In genomic region chr21:33940846-33941245, GRCh38 we compare ENCODE assay signal across 13 cellular contexts. TPM values are rescaled to one million over a fixed set of nuclear protein-coding genes. Genes with fewer than 3 reads are reported as not detected.
DNase-seq lines count a peak whose midpoint lies in the region; ATAC-seq, FAIRE-seq and TF ChIP-seq lines count a peak whose summit lies in the region.
"Had no signal": no experiment of that assay in that cellular context is flagged by ENCODE, and none has a peak within 500 bp of the region (broad histone marks: within the 10 kb centered on the region; RNA-seq: fewer than 3 reads in every experiment).

No MANE protein-coding gene starts in this region.

- H3K27me3 Mint-ChIP-seq in activated T-cell treated with anti-CD3 and anti-CD28 coated beads, Interleukin-2, amount 50 U/mL, for 72 hours (ENCODE audit: low read depth), result no peaks in the 10 kb centered on the region
- no peaks in the 10 kb centered on the region for H3K27me3 Mint-ChIP-seq in astrocyte (ENCODE audit: low read depth, unreplicated experiment)
- H3K27me3 Mint-ChIP-seq in immature natural killer cell (ENCODE audit: low read depth in 3 of 3), result peaks cover 0 to 3% (median 0%) of the 10 kb centered on the region in 3 donors

- no peaks in the 10 kb centered on the region for H3K79me2 ChIP-seq in astrocyte (ENCODE audit: insufficient read depth, low read length)

- H3K27me3 ChIP-seq in astrocyte (ENCODE audit: insufficient read depth, low read length), result no peaks in the 10 kb centered on the region
- H3K27me3 ChIP-seq in stomach smooth muscle (ENCODE audit: control insufficient read depth in 1 of 2, insufficient read depth in 2 of 2, low read length in 2 of 2), result no peaks in the 10 kb centered on the region
- H3K27me3 ChIP-seq: left lung had no signal

- no peaks in the 10 kb centered on the region for H3K9me3 ChIP-seq in astrocyte (ENCODE audit: insufficient read depth, low read depth, low read length)
- no peaks in the 10 kb centered on the region for H3K9me3 ChIP-seq in stomach smooth muscle (ENCODE audit: control insufficient read depth in 2 of 2, low read length in 2 of 2)
- H3K9me3 ChIP-seq: left lung had no signal

- H3K4me1 ChIP-seq in astrocyte (ENCODE audit: insufficient read depth, low read length) (peaks cover 8% of the 10 kb centered on the region), stomach smooth muscle (ENCODE audit: control insufficient read depth, insufficient read depth, low read length) (peaks cover 16% of the 10 kb centered on the region)

- H4K20me1 ChIP-seq in astrocyte (ENCODE audit: insufficient read depth, low read length), result no peaks in the 10 kb centered on the region

- ATAC-seq in activated T-cell treated with anti-CD3 and anti-CD28 coated beads, Interleukin-2, amount 50 U/mL, for 72 hours (replicated peaks in 1 of 2), result no peak
- ATAC-seq: left lung had no signal

- H3K4me3 ChIP-seq in astrocyte (ENCODE audit: insufficient read depth, low read depth, low read length), result no peak overlapping the region
- H3K4me3 ChIP-seq in stomach smooth muscle (ENCODE audit: low read length in 2 of 2), result peak overlapping the region in 1 of 2 donors; percentile 15
- H3K4me3 ChIP-seq: left lung had no signal

- peaks cover 22 to 25% of the 10 kb centered on the region in 2 donors for H3K36me3 Mint-ChIP-seq in activated T-cell treated with anti-CD3 and anti-CD28 coated beads, Interleukin-2, amount 50 U/mL, for 72 hours (ENCODE audit: insufficient read depth in 2 of 2)
- no peaks in the 10 kb centered on the region for H3K36me3 Mint-ChIP-seq in astrocyte (ENCODE audit: low read depth, unreplicated experiment)
- H3K36me3 Mint-ChIP-seq in immature natural killer cell, result no peaks in the 10 kb centered on the region

- H3K4me2 ChIP-seq in astrocyte (ENCODE audit: low read length), result peak overlapping the region; percentile 49

- H3K27ac ChIP-seq in astrocyte (ENCODE audit: low read depth, low read length) (peak overlapping the region; percentile 78), stomach smooth muscle (ENCODE audit: low read length) (peak overlapping the region; percentile 86)

- H3K9me3 Mint-ChIP-seq in activated T-cell treated with anti-CD3 and anti-CD28 coated beads, Interleukin-2, amount 50 U/mL, for 72 hours, result peaks cover 2 to 7% of the 10 kb centered on the region in 2 donors
- H3K9me3 Mint-ChIP-seq in astrocyte (ENCODE audit: unreplicated experiment) (peaks cover 8% of the 10 kb centered on the region), immature natural killer cell (no peaks in the 10 kb centered on the region)

- FAIRE-seq in astrocyte (lab: Jason Lieb, UNC), result no peak
- FAIRE-seq: H54 had no signal

- H3K36me3 ChIP-seq in astrocyte (ENCODE audit: insufficient read depth, low read length) (no peaks in the 10 kb centered on the region), stomach smooth muscle (ENCODE audit: control insufficient read depth in 2 of 2, insufficient read depth in 2 of 2, low read length in 2 of 2) (no peaks in the 10 kb centered on the region)
- H3K36me3 ChIP-seq: left lung had no signal

- H3K4me1 Mint-ChIP-seq in activated T-cell treated with anti-CD3 and anti-CD28 coated beads, Interleukin-2, amount 50 U/mL, for 72 hours (ENCODE audit: low read depth), result peaks cover 81% of the 10 kb centered on the region
- H3K4me1 Mint-ChIP-seq in astrocyte (ENCODE audit: low read depth, unreplicated experiment) (peaks cover 3% of the 10 kb centered on the region), immature natural killer cell (peaks cover 40 to 44% of the 10 kb centered on the region in 2 donors)

- H2AFZ ChIP-seq in astrocyte (ENCODE audit: low read depth, low read length), result peak overlapping the region; percentile 51

- no peak for TF ChIP-seq CTCF in astrocyte (IDR thresholded peaks at IDR 0.05; ENCODE audit: insufficient read depth, low read depth, low read length)

- peak overlapping the region; percentile 11 for H3K27ac Mint-ChIP-seq in activated T-cell treated with anti-CD3 and anti-CD28 coated beads, Interleukin-2, amount 50 U/mL, for 72 hours
- H3K27ac Mint-ChIP-seq in astrocyte (ENCODE audit: unreplicated experiment) (no peak overlapping the region), immature natural killer cell (peak overlapping the region in 4 of 6 donors; percentile 38 to 74 (median 50))

- H3K4me3 Mint-ChIP-seq in activated T-cell treated with anti-CD3 and anti-CD28 coated beads, Interleukin-2, amount 50 U/mL, for 72 hours, result peak overlapping the region in 1 of 2 donors; percentile 4
- no peak overlapping the region for H3K4me3 Mint-ChIP-seq in astrocyte (ENCODE audit: unreplicated experiment)
- H3K4me3 Mint-ChIP-seq in immature natural killer cell, result no peak overlapping the region

- peak overlapping the region; percentile 65 for H3K9ac ChIP-seq in astrocyte (ENCODE audit: low read length)
- H3K9ac ChIP-seq in stomach smooth muscle (ENCODE audit: low read length in 2 of 2), result peak overlapping the region; percentile 47 to 55

- no peak for DNase-seq in activated T-cell treated with anti-CD3 and anti-CD28 coated beads, Interleukin-2, amount 50 U/mL, for 72 hours
- no peak for DNase-seq in activated T-cell treated with anti-CD3 and anti-CD28 coated beads, Interleukin-2, amount 50 U/mL, for 48 hours
- DNase-seq in astrocyte (ENCODE audit: low read depth) (peak; percentile 53), immature natural killer cell (no peak), LoVo (ENCODE audit: low spot score) (no peak), posterior cingulate gyrus (no peak)
- no peak for DNase-seq in central memory CD4-positive, alpha-beta T cell
- DNase-seq: activated CD4-positive, alpha-beta T cell treated with anti-CD3 and anti-CD28 coated beads, Interleukin-2, amount 50 U/mL, for 4 hours; aorta; left lung; NCI-H446 treated with DMSO at 0.1 percent for 48 hours had no signal

- intact Hi-C loops in posterior cingulate gyrus (cut with DNase I), result no loop called here

RNA-seq across cellular contexts. Expression of gene ATP5PO, which starts 25.2 kb away (rescaled TPM):
- total RNA-seq in activated T-cell treated with anti-CD3 and anti-CD28 coated beads, Interleukin-2, amount 50 U/mL, for 72 hours, result 100 to 1,000 TPM; 217 to 230 TPM
- 163 and 171 TPM in 2 replicates for total RNA-seq in astrocyte
- polyA plus RNA-seq in immature natural killer cell, result 100 to 1,000 TPM; 280 to 387 (median 352) TPM
